Comparison of ENCODE assay signal across 19 cellular contexts in the genomic region with DNA sequence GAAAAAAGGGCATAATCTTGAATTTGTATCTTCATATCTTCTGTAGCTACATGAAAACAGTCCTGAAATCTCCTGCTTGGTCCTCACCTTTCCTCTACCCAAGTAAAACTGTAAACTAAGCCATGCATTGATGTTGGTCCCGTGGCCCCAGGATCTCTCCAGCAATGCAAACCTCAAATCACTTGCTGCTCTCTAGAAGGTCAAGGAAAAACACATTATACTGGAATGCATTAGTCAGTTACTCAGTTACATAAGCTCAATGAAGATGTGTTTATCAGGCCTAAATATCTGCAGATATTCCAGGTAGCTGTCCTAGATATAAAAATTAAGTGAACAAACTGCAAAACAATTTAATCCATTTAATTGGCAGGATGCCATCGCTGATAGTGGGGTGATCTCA.
DNase-seq lines count a peak whose midpoint lies in the region; ATAC-seq and TF ChIP-seq lines count a peak whose summit lies in the region.
"Had no signal": no experiment of that assay in that cellular context is flagged by ENCODE, and none has a peak within 500 bp of the region (broad histone marks: within the 10 kb centered on the region; RNA-seq: fewer than 3 reads in every experiment).

No MANE protein-coding gene starts in this region.

- POLR2A ChIA-PET in IMR-90 (lab: Charles Lee; ENCODE audit: unreplicated experiment), result no interaction called here
- POLR2A ChIA-PET in CD8-positive, alpha-beta memory T cell (lab: Charles Lee), result no interaction called here

- 83% methylated on average over 1 of the region's 2 CpGs; no CpG with 5 or more reads in 1 of the 2 experiments for whole genome bisulfite sequencing in IMR-90 (ENCODE audit: extremely low coverage in 2 of 2, insufficient read length in 1 of 2), 2 experiments

- H2AK5ac ChIP-seq in IMR-90 (ENCODE audit: low read depth, low read length), result no peak overlapping the region

- H4K5ac ChIP-seq in IMR-90 (ENCODE audit: low read depth, low read length), result no peak overlapping the region

- H4K8ac ChIP-seq in IMR-90 (ENCODE audit: low read depth in 2 of 2, low read length in 2 of 2), result no peak overlapping the region

- dilution Hi-C loops in IMR-90 (cut with HindIII; ENCODE audit: low sequenced_read_pairs, unreplicated experiment), result no loop called here

- no peaks in the 10 kb centered on the region for H3K9me3 ChIP-seq in IMR-90 (ENCODE audit: control insufficient read depth, insufficient read depth, low read length)
- H3K9me3 ChIP-seq in osteoblast (ENCODE audit: low read depth, low read length), result no peaks in the 10 kb centered on the region
- H3K9me3 ChIP-seq in CD8-positive, alpha-beta memory T cell (ENCODE audit: low read length), result no peaks in the 10 kb centered on the region

- H3K36me3 Mint-ChIP-seq in CD8-positive, alpha-beta memory T cell, result peaks cover 40 to 52% (median 45%) of the 10 kb centered on the region in 3 donors
- peaks cover 3% of the 10 kb centered on the region for H3K36me3 Mint-ChIP-seq in activated naive CD4-positive, alpha-beta T cell treated with anti-CD3 and anti-CD28 coated beads, Interleukin-2, amount 10 ng/mL, durations not matched to agents 7 days and 5 days

- H3K4me3 Mint-ChIP-seq in CD8-positive, alpha-beta memory T cell, result no peak overlapping the region
- H3K4me3 Mint-ChIP-seq in activated naive CD4-positive, alpha-beta T cell treated with anti-CD3 and anti-CD28 coated beads, Interleukin-2, amount 10 ng/mL, durations not matched to agents 7 days and 5 days, result no peak overlapping the region
- H3K4me3 Mint-ChIP-seq: GM23338 had no signal

- intact Hi-C loops in IMR-90 (cut with micrococcal nuclease), result no loop called here

- no peak overlapping the region for H2BK120ac ChIP-seq in IMR-90 (ENCODE audit: low read depth, low read length)

- no peak overlapping the region for H2AK9ac ChIP-seq in IMR-90 (replicated peaks; ENCODE audit: low read depth, low read length, poor library complexity)

- ATAC-seq in IMR-90 (ENCODE audit: low read depth) (peak; percentile 81), HG02623 (IDR thresholded peaks at IDR 0.05; ENCODE audit: unreplicated experiment) (no peak)
- ATAC-seq: GM23338, SK-N-SH treated with all-trans-retinoic acid at 6 μM for 48 hours had no signal

- no peaks in the 10 kb centered on the region for H3K9me3 Mint-ChIP-seq in CD8-positive, alpha-beta memory T cell
- no peaks in the 10 kb centered on the region for H3K9me3 Mint-ChIP-seq in activated naive CD4-positive, alpha-beta T cell treated with anti-CD3 and anti-CD28 coated beads, Interleukin-2, amount 10 ng/mL, durations not matched to agents 7 days and 5 days
- H3K9me3 Mint-ChIP-seq: GM23338 had no signal

- H3K18ac ChIP-seq in IMR-90 (ENCODE audit: low read depth, low read length), result no peak overlapping the region

- no TSS peak for BruUV-seq in IMR-90 (replicated peaks; lab: Mats Ljungman, UMichigan)

- H2BK20ac ChIP-seq in IMR-90 (ENCODE audit: low read depth, low read length), result no peak overlapping the region

- in situ Hi-C loops in IMR-90 (cut with MboI; ENCODE audit: low sequenced_read_pairs), result no loop called here
- in situ Hi-C loops in brain microvascular endothelial cell (cut with HindIII; ENCODE audit: low pct_ligation_motif_present, low sequenced_read_pairs), result no loop called here

- H3K56ac ChIP-seq in IMR-90 (ENCODE audit: extremely low read depth, insufficient read depth, low read length), result no peak overlapping the region

- CTCF ChIA-PET in IMR-90 (lab: Yijun Ruan, JAX), result interaction anchor here (0.5 kb wide), 1 partner anchor 386 kb away, joined by 3 read pairs; no protein-coding TSS in a partner anchor
- CTCF ChIA-PET in CD8-positive, alpha-beta memory T cell (lab: Charles Lee), result interaction anchor here (1.1 kb wide), 1 partner anchor 9 kb away, joined by 3 read pairs; no protein-coding TSS in a partner anchor
- CTCF ChIA-PET in activated naive CD4-positive, alpha-beta T cell treated with anti-CD3 and anti-CD28 coated beads, Interleukin-2, amount 10 ng/mL, durations not matched to agents 7 days and 5 days (lab: Charles Lee), result no interaction called here

- no peaks in the 10 kb centered on the region for H3K79me2 ChIP-seq in osteoblast (ENCODE audit: insufficient read depth, low read length)

- H3K4me2 ChIP-seq in IMR-90 (ENCODE audit: low read depth, low read length), result peak overlapping the region; percentile 24; the same call in 1 of the 2 replicates
- no peak overlapping the region for H3K4me2 ChIP-seq in osteoblast (ENCODE audit: insufficient read depth, low read length)
- H3K4me2 ChIP-seq: GM23338 had no signal

- H3K27ac Mint-ChIP-seq in CD8-positive, alpha-beta memory T cell, result peak overlapping the region in 1 of 8 donors; percentile 17
- no peak overlapping the region for H3K27ac Mint-ChIP-seq in activated naive CD4-positive, alpha-beta T cell treated with anti-CD3 and anti-CD28 coated beads, Interleukin-2, amount 10 ng/mL, durations not matched to agents 7 days and 5 days
- H3K27ac Mint-ChIP-seq: GM23338 had no signal

- H3K27ac ChIP-seq in IMR-90 (ENCODE audit: insufficient read depth, low read length) (no peak overlapping the region), brain microvascular endothelial cell (no peak overlapping the region), osteoblast (ENCODE audit: low read depth, low read length) (no peak overlapping the region)
- no peak overlapping the region for H3K27ac ChIP-seq in CD8-positive, alpha-beta memory T cell (ENCODE audit: low read depth, low read length)

- H3K4me1 ChIP-seq in IMR-90 (ENCODE audit: control insufficient read depth, insufficient read depth, low read length) (peaks cover 7% of the 10 kb centered on the region), osteoblast (ENCODE audit: insufficient read depth, low read length) (peaks cover 4% of the 10 kb centered on the region)
- no peaks in the 10 kb centered on the region for H3K4me1 ChIP-seq in CD8-positive, alpha-beta memory T cell (ENCODE audit: insufficient read depth, low read length)

- TF ChIP-seq CTCF in IMR-90 (conservative IDR thresholded peaks at IDR 0.05; ENCODE audit: low read depth, low read length) (no peak), brain microvascular endothelial cell (IDR thresholded peaks at IDR 0.05; ENCODE audit: low read depth, low read length, missing control alignments) (no peak), osteoblast (IDR thresholded peaks at IDR 0.05; ENCODE audit: extremely low read depth, low read depth, low read length) (no peak)

- DNase-seq in ELR (ENCODE audit: low read depth) (peak; percentile 43), IMR-90 (peak; percentile 62), brain microvascular endothelial cell (peak; percentile 1), osteoblast (ENCODE audit: insufficient read length, low spot score, missing footprints) (peak; percentile 58), globus pallidus (ENCODE audit: low spot score) (no peak)
- no peak for DNase-seq in CD8-positive, alpha-beta memory T cell
- DNase-seq in activated naive CD4-positive, alpha-beta T cell treated with anti-CD3 and anti-CD28 coated beads, Interleukin-2, amount 10 ng/mL, durations not matched to agents 7 days and 5 days, result no peak
- DNase-seq: C1 segment of cervical spinal cord, DMS79, KG1, MV-4-11, NCI-H1694 treated with DMSO at 0.1 percent for 48 hours, NCI-H510A, NCI-H748 treated with DMSO at 0.1 percent for 48 hours, RPMI8226, SIG-M5 had no signal

- H3K9ac ChIP-seq in IMR-90 (ENCODE audit: low read depth, low read length), result no peak overlapping the region

- H2BK5ac ChIP-seq in IMR-90 (ENCODE audit: low read depth, low read length, poor library complexity, severe bottlenecking), result no peak overlapping the region

- TF ChIP-seq RAD21 in IMR-90 (IDR thresholded peaks at IDR 0.05; ENCODE audit: low read length), result no peak

- H3K27me3 ChIP-seq in IMR-90 (ENCODE audit: control insufficient read depth, insufficient read depth, low read length), result no peaks in the 10 kb centered on the region
- H3K27me3 ChIP-seq in brain microvascular endothelial cell (replicated peaks), result no peaks in the 10 kb centered on the region
- no peaks in the 10 kb centered on the region for H3K27me3 ChIP-seq in osteoblast (ENCODE audit: insufficient read depth, low read length)
- H3K27me3 ChIP-seq in CD8-positive, alpha-beta memory T cell (ENCODE audit: insufficient read depth, low read length, poor library complexity, severe bottlenecking), result no peaks in the 10 kb centered on the region

- H2AFZ ChIP-seq in IMR-90 (replicated peaks; ENCODE audit: low read length, poor library complexity) (no peak overlapping the region), osteoblast (ENCODE audit: low read length) (no peak overlapping the region)
- H2AFZ ChIP-seq: GM23338 had no signal

- H4K91ac ChIP-seq in IMR-90 (ENCODE audit: insufficient read depth, low read depth, low read length), result no peak overlapping the region

- H3K14ac ChIP-seq in IMR-90 (replicated peaks; ENCODE audit: low read depth, low read length), result no peak overlapping the region

- H2BK15ac ChIP-seq in IMR-90 (ENCODE audit: low read depth, low read length), result no peak overlapping the region

- H3K27me3 Mint-ChIP-seq in CD8-positive, alpha-beta memory T cell, result no peaks in the 10 kb centered on the region
- no peaks in the 10 kb centered on the region for H3K27me3 Mint-ChIP-seq in activated naive CD4-positive, alpha-beta T cell treated with anti-CD3 and anti-CD28 coated beads, Interleukin-2, amount 10 ng/mL, durations not matched to agents 7 days and 5 days

- no peak overlapping the region for H3K4me3 ChIP-seq in IMR-90 (ENCODE audit: insufficient read depth, low read depth, low read length)
- H3K4me3 ChIP-seq in brain microvascular endothelial cell (ENCODE audit: low read depth, low read length), result no peak overlapping the region
- no peak overlapping the region for H3K4me3 ChIP-seq in osteoblast (ENCODE audit: insufficient read depth, low read length)
- H3K4me3 ChIP-seq in CD8-positive, alpha-beta memory T cell (ENCODE audit: low read length), result no peak overlapping the region
- H3K4me3 ChIP-seq: GM23338 had no signal

- H3K36me3 ChIP-seq in IMR-90 (ENCODE audit: control insufficient read depth, insufficient read depth, low read length) (peaks cover 36% of the 10 kb centered on the region), brain microvascular endothelial cell (replicated peaks) (no peaks in the 10 kb centered on the region), osteoblast (ENCODE audit: insufficient read depth, low read length) (no peaks in the 10 kb centered on the region)
- H3K36me3 ChIP-seq in CD8-positive, alpha-beta memory T cell (ENCODE audit: insufficient read depth, low read length), result no peaks in the 10 kb centered on the region

- peaks cover 0 to 3% of the 10 kb centered on the region in 2 experiments; a peak in 1 of 4 replicates for H3K79me1 ChIP-seq in IMR-90 (ENCODE audit: low read depth in 1 of 2, low read length in 2 of 2)

- no peak overlapping the region for H3K4ac ChIP-seq in IMR-90 (ENCODE audit: low read depth, low read length)

- H3K23ac ChIP-seq in IMR-90 (ENCODE audit: low read depth, low read length), result no peak overlapping the region

- H4K20me1 ChIP-seq in IMR-90 (ENCODE audit: insufficient read depth, low read length) (no peaks in the 10 kb centered on the region; the same call in 1 of the 2 replicates), osteoblast (ENCODE audit: insufficient read depth, low read length) (no peaks in the 10 kb centered on the region)

- no peak for TF ChIP-seq POLR2A in IMR-90 (IDR thresholded peaks at IDR 0.05; ENCODE audit: low read depth, low read length)

- H3K4me1 Mint-ChIP-seq in CD8-positive, alpha-beta memory T cell, result peaks cover 0 to 8% (median 0%) of the 10 kb centered on the region in 3 donors
- H3K4me1 Mint-ChIP-seq in activated naive CD4-positive, alpha-beta T cell treated with anti-CD3 and anti-CD28 coated beads, Interleukin-2, amount 10 ng/mL, durations not matched to agents 7 days and 5 days, result no peaks in the 10 kb centered on the region

- no peaks in the 10 kb centered on the region; the same call in none of the 2 replicates for H3K9me1 ChIP-seq in IMR-90 (ENCODE audit: insufficient read depth, low read length)

Comparison
In these comparisons a context has a peak if more than half of its experiments do, and no peak if none do; other contexts are left out.
1. DNase-seq: peak in ELR (single experiment), IMR-90 (single experiment), brain microvascular endothelial cell (single experiment) and osteoblast (single experiment); none in CD8-positive, alpha-beta memory T cell (0 of 5), activated naive CD4-positive, alpha-beta T cell treated with anti-CD3 and anti-CD28 coated beads, Interleukin-2, amount 10 ng/mL, durations not matched to agents 7 days and 5 days (single experiment) and globus pallidus (single experiment).